ENCODE assay signal across 1 cellular context in the genomic region with DNA sequence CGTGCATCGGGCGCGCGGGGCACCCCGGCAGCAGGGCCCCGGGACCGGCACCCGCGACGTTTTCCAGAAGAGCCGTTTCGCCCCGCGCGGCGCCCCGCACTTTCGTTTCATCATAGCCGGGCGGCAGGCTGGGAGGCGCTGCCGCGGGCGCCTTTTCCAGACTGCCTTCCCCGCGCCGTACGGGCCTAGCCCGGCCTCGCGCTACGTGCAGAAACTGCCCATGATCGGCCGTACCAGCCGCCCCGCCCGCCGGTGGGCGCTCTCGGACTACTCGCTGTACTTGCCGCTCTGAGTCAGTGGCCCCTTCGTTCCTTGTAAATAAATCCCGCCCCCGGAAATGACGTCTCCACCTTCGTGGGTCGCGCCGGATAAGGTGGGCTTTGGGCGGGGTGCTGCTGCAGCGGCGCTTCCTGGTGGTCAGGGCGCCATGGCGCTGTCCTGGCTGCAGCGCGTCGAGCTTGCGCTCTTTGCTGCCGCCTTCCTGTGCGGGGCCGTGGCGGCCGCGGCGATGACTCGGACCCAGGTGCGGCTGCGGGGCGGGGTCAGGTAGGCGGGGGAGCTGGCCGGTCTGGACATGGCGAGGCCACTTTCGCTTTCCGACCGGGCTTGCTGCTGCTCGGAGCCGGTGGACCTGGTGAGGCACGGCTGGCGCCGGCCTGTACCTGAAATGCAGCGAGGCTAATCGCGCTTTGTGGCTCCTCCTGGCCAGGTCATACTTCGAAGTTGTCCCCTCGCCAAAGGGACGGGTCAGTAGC.
TF ChIP-seq lines count a peak whose summit lies in the region.

A gene with protein sequence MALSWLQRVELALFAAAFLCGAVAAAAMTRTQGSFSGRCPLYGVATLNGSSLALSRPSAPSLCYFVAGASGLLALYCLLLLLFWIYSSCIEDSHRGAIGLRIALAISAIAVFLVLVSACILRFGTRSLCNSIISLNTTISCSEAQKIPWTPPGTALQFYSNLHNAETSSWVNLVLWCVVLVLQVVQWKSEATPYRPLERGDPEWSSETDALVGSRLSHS (plus strand): TSS at position 398 of the 755 bp plus-strand sequence. CDS start 30 bp downstream, at position 428.

TF ChIP-seq in HepG2, 621 proteins besides CTCF, POLR2A, EP300 and RAD21 (continued from another document and continues in another):
- TF ChIP-seq, protein P1, sequence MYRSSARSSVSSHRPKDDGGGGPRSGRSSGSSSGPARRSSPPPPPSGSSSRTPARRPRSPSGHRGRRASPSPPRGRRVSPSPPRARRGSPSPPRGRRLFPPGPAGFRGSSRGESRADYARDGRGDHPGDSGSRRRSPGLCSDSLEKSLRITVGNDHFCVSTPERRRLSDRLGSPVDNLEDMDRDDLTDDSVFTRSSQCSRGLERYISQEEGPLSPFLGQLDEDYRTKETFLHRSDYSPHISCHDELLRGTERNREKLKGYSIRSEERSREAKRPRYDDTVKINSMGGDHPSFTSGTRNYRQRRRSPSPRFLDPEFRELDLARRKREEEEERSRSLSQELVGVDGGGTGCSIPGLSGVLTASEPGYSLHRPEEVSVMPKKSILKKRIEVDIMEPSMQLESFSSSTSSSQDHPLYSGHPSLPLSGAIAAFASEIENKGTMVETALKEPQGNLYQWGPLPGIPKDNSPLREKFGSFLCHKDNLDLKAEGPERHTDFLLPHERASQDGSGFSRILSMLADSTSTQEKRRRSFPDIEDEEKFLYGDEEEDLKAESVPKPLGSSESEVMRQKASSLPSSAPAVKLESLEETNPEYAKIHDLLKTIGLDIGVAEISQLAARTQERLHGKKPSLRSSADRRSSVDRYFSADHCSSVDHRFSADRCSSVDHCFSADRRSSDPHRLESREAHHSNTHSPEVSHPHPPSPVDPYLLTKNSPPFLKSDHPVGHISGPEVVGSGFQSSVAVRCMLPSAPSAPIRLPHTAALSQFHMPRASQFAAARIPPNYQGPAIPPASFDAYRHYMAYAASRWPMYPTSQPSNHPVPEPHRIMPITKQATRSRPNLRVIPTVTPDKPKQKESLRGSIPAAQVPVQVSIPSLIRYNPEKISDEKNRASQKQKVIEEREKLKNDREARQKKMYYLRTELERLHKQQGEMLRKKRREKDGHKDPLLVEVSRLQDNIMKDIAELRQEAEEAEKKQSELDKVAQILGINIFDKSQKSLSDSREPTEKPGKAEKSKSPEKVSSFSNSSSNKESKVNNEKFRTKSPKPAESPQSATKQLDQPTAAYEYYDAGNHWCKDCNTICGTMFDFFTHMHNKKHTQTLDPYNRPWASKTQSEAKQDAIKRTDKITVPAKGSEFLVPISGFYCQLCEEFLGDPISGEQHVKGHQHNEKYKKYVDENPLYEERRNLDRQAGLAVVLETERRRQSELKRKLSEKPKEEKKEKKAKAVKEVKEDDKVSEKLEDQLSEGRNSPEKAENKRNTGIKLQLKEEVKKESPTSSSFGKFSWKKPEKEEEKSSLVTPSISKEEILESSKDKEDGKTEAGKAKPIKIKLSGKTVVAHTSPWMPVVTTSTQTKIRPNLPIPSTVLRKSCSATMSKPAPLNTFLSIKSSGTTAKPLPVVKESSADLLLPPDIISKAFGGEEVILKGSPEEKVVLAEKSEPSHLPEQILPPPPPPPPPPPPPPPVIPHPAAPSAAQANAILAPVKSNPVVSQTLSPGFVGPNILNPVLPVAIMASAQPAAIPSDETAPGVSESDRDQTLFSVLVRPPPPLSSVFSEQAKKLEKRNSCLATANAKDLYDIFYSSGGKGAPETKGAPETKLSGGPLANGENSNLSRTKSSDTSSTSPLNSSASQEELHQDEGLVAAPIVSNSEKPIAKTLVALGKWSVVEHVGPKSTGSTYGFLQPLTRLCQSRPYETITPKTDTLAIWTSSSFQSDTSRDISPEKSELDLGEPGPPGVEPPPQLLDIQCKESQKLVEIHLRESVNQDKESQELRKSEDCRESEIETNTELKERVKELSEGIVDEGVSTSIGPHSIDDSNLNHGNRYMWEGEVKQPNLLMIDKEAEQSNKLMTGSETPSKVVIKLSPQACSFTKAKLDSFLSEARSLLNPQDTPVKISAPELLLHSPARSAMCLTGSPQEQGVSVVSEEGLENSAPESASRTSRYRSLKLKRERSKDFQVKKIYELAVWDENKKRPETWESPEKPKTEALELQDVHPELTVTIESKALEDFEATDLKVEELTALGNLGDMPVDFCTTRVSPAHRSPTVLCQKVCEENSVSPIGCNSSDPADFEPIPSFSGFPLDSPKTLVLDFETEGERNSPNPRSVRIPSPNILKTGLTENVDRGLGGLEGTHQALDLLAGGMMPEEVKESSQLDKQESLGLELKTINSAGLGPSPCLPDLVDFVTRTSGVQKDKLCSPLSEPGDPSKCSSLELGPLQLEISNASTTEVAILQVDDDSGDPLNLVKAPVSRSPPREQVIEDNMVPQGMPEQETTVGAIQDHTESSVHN (CRISPR knock-in tag; IDR thresholded peaks at IDR 0.05): peak; percentile 97
- no peak for TF ChIP-seq NFIB (CRISPR knock-in tag; IDR thresholded peaks at IDR 0.05; ENCODE audit: borderline replicate concordance)
- TF ChIP-seq, protein P2, sequence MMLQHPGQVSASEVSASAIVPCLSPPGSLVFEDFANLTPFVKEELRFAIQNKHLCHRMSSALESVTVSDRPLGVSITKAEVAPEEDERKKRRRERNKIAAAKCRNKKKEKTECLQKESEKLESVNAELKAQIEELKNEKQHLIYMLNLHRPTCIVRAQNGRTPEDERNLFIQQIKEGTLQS (CRISPR knock-in tag; IDR thresholded peaks at IDR 0.05): peak; percentile 54
- no peak for TF ChIP-seq ZSCAN25 (CRISPR knock-in tag; IDR thresholded peaks at IDR 0.05)
- no peak for TF ChIP-seq RNF2 (conservative IDR thresholded peaks at IDR 0.05; ENCODE audit: low read depth)
- TF ChIP-seq, protein P3, sequence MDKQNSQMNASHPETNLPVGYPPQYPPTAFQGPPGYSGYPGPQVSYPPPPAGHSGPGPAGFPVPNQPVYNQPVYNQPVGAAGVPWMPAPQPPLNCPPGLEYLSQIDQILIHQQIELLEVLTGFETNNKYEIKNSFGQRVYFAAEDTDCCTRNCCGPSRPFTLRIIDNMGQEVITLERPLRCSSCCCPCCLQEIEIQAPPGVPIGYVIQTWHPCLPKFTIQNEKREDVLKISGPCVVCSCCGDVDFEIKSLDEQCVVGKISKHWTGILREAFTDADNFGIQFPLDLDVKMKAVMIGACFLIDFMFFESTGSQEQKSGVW (CRISPR knock-in tag; IDR thresholded peaks at IDR 0.05; ENCODE audit: borderline replicate concordance): no peak
- peak; percentile 91 for TF ChIP-seq ERF (CRISPR knock-in tag; IDR thresholded peaks at IDR 0.05)
- TF ChIP-seq ZNF143 (CRISPR knock-in tag; IDR thresholded peaks at IDR 0.05): peak; percentile 64; the same call in 1 of the 2 replicates
- TF ChIP-seq SP1 (IDR thresholded peaks at IDR 0.05): no peak
- peak; percentile 88 for TF ChIP-seq SP1 (CRISPR knock-in tag; IDR thresholded peaks at IDR 0.05)
- TF ChIP-seq, protein P4, sequence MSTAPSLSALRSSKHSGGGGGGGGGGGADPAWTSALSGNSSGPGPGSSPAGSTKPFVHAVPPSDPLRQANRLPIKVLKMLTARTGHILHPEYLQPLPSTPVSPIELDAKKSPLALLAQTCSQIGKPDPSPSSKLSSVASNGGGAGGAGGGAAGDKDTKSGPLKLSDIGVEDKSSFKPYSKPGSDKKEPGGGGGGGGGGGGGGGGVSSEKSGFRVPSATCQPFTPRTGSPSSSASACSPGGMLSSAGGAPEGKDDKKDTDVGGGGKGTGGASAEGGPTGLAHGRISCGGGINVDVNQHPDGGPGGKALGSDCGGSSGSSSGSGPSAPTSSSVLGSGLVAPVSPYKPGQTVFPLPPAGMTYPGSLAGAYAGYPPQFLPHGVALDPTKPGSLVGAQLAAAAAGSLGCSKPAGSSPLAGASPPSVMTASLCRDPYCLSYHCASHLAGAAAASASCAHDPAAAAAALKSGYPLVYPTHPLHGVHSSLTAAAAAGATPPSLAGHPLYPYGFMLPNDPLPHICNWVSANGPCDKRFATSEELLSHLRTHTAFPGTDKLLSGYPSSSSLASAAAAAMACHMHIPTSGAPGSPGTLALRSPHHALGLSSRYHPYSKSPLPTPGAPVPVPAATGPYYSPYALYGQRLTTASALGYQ (CRISPR knock-in tag; IDR thresholded peaks at IDR 0.05): peak; percentile 47; the same call in 1 of the 2 replicates
- TF ChIP-seq PHB2 (IDR thresholded peaks at IDR 0.05; ENCODE audit: partially characterized antibody): no peak
- peak; percentile 50; the same call in 1 of the 2 replicates for TF ChIP-seq SOX5 (CRISPR knock-in tag; IDR thresholded peaks at IDR 0.05; ENCODE audit: borderline replicate concordance)
- TF ChIP-seq, protein P5, sequence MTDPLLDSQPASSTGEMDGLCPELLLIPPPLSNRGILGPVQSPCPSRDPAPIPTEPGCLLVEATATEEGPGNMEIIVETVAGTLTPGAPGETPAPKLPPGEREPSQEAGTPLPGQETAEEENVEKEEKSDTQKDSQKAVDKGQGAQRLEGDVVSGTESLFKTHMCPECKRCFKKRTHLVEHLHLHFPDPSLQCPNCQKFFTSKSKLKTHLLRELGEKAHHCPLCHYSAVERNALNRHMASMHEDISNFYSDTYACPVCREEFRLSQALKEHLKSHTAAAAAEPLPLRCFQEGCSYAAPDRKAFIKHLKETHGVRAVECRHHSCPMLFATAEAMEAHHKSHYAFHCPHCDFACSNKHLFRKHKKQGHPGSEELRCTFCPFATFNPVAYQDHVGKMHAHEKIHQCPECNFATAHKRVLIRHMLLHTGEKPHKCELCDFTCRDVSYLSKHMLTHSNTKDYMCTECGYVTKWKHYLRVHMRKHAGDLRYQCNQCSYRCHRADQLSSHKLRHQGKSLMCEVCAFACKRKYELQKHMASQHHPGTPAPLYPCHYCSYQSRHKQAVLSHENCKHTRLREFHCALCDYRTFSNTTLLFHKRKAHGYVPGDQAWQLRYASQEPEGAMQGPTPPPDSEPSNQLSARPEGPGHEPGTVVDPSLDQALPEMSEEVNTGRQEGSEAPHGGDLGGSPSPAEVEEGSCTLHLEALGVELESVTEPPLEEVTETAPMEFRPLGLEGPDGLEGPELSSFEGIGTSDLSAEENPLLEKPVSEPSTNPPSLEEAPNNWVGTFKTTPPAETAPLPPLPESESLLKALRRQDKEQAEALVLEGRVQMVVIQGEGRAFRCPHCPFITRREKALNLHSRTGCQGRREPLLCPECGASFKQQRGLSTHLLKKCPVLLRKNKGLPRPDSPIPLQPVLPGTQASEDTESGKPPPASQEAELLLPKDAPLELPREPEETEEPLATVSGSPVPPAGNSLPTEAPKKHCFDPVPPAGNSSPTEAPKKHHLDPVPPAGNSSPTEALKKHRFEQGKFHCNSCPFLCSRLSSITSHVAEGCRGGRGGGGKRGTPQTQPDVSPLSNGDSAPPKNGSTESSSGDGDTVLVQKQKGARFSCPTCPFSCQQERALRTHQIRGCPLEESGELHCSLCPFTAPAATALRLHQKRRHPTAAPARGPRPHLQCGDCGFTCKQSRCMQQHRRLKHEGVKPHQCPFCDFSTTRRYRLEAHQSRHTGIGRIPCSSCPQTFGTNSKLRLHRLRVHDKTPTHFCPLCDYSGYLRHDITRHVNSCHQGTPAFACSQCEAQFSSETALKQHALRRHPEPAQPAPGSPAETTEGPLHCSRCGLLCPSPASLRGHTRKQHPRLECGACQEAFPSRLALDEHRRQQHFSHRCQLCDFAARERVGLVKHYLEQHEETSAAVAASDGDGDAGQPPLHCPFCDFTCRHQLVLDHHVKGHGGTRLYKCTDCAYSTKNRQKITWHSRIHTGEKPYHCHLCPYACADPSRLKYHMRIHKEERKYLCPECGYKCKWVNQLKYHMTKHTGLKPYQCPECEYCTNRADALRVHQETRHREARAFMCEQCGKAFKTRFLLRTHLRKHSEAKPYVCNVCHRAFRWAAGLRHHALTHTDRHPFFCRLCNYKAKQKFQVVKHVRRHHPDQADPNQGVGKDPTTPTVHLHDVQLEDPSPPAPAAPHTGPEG (CRISPR knock-in tag; IDR thresholded peaks at IDR 0.05): peak; percentile 61; the same call in 1 of the 2 replicates
- peak; percentile 40; the same call in 1 of the 2 replicates for TF ChIP-seq ZNF83 (CRISPR knock-in tag; IDR thresholded peaks at IDR 0.05; ENCODE audit: borderline replicate concordance)
- TF ChIP-seq SMAD9 (CRISPR knock-in tag; IDR thresholded peaks at IDR 0.05): 0 out of 2 replicates have a peak, but pooled peaks have one; percentile 81
- no peak for TF ChIP-seq MTA3 (CRISPR knock-in tag; IDR thresholded peaks at IDR 0.05)
- TF ChIP-seq ZNF20 (CRISPR knock-in tag; IDR thresholded peaks at IDR 0.05): no peak
- TF ChIP-seq, protein P6, sequence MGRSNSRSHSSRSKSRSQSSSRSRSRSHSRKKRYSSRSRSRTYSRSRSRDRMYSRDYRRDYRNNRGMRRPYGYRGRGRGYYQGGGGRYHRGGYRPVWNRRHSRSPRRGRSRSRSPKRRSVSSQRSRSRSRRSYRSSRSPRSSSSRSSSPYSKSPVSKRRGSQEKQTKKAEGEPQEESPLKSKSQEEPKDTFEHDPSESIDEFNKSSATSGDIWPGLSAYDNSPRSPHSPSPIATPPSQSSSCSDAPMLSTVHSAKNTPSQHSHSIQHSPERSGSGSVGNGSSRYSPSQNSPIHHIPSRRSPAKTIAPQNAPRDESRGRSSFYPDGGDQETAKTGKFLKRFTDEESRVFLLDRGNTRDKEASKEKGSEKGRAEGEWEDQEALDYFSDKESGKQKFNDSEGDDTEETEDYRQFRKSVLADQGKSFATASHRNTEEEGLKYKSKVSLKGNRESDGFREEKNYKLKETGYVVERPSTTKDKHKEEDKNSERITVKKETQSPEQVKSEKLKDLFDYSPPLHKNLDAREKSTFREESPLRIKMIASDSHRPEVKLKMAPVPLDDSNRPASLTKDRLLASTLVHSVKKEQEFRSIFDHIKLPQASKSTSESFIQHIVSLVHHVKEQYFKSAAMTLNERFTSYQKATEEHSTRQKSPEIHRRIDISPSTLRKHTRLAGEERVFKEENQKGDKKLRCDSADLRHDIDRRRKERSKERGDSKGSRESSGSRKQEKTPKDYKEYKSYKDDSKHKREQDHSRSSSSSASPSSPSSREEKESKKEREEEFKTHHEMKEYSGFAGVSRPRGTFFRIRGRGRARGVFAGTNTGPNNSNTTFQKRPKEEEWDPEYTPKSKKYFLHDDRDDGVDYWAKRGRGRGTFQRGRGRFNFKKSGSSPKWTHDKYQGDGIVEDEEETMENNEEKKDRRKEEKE (IDR thresholded peaks at IDR 0.05): no peak
- TF ChIP-seq RARG (CRISPR knock-in tag; IDR thresholded peaks at IDR 0.05; ENCODE audit: low read depth): no peak; the same call in 1 of the 2 replicates
- TF ChIP-seq, protein P7, sequence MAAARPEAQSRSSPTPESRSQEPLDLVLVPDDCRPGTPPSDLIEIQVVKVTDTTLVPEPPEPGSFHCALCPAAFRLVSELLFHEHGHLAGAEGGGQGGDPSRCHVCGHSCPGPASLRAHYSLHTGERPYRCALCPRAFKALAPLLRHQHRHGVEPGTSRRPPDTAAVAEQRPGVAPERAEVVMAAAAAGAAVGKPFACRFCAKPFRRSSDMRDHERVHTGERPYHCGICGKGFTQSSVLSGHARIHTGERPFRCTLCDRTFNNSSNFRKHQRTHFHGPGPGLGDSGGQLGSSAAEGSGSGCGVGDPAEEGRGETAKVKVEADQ (CRISPR knock-in tag; IDR thresholded peaks at IDR 0.05; ENCODE audit: borderline replicate concordance): no peak
- TF ChIP-seq, protein P8, sequence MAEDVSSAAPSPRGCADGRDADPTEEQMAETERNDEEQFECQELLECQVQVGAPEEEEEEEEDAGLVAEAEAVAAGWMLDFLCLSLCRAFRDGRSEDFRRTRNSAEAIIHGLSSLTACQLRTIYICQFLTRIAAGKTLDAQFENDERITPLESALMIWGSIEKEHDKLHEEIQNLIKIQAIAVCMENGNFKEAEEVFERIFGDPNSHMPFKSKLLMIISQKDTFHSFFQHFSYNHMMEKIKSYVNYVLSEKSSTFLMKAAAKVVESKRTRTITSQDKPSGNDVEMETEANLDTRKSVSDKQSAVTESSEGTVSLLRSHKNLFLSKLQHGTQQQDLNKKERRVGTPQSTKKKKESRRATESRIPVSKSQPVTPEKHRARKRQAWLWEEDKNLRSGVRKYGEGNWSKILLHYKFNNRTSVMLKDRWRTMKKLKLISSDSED (CRISPR knock-in tag; IDR thresholded peaks at IDR 0.05): no peak
